Comparison of ENCODE assay signal across 12 cellular contexts in genomic region chr2:111225871-111226270, GRCh38.
"Had no signal": no experiment of that assay in that cellular context is flagged by ENCODE, and none has a peak within 500 bp of the region (broad histone marks: within the 10 kb centered on the region; RNA-seq: fewer than 3 reads in every experiment).

No MANE protein-coding gene starts in this region.

- H3K4me1 ChIP-seq: right atrium auricular region, upper lobe of left lung had no signal

- ATAC-seq: activated CD8-positive, alpha-beta T cell treated with anti-CD3 and anti-CD28 coated beads for 36 hours; natural killer cell; T-cell had no signal

- H3K36me3 ChIP-seq: brain microvascular endothelial cell, right atrium auricular region, upper lobe of left lung had no signal

- DNase-seq: activated CD8-positive, alpha-beta T cell treated with anti-CD3 and anti-CD28 coated beads for 36 hours; activated gamma-delta T cell treated with Interleukin-2 at 50 U/mL for 16 hours; activated T-cell treated with anti-CD3 and anti-CD28 coated beads, Interleukin-2, amount 50 U/mL, for 48 hours; brain microvascular endothelial cell; mesendoderm; natural killer cell; stimulated activated CD4-positive, alpha-beta T cell treated with anti-CD3 and anti-CD28 coated beads, Interleukin-4, amount 100 ng/mL, for 24 hours; T-cell; T-helper 9 cell; upper lobe of left lung had no signal

- H3K4me3 ChIP-seq: right atrium auricular region, skin epidermis, upper lobe of left lung had no signal

- H3K27me3 ChIP-seq: brain microvascular endothelial cell, right atrium auricular region, upper lobe of left lung had no signal

- H3K27ac ChIP-seq: brain microvascular endothelial cell, right atrium auricular region, skin epidermis, upper lobe of left lung had no signal
